Comparison of ENCODE assay signal across 11 cellular contexts in genomic region chr10:27513451-27514191, GRCh38. TPM values are rescaled to one million over a fixed set of nuclear protein-coding genes. Genes with fewer than 3 reads are reported as not detected.
DNase-seq lines count a peak whose midpoint lies in the region; ATAC-seq and TF ChIP-seq lines count a peak whose summit lies in the region.
"Had no signal": no experiment of that assay in that cellular context is flagged by ENCODE, and none has a peak within 500 bp of the region (broad histone marks: within the 10 kb centered on the region; RNA-seq: fewer than 3 reads in every experiment).

No MANE protein-coding gene starts in this region.

- H4K20me1 ChIP-seq in IMR-90 (ENCODE audit: insufficient read depth, low read length), result peaks cover 51% of the 10 kb centered on the region

- no peak overlapping the region for H3K9ac ChIP-seq in IMR-90 (ENCODE audit: low read depth, low read length)
- H3K9ac ChIP-seq in adipocyte (ENCODE audit: low read length), result no peak overlapping the region

- CTCF ChIA-PET in CD4-positive, alpha-beta T cell (lab: Charles Lee), result interaction anchor here (0.5 kb wide), 1 partner anchor 814 kb away, joined by 7 read pairs; no protein-coding TSS in a partner anchor
- CTCF ChIA-PET in IMR-90 (lab: Yijun Ruan, JAX), result interaction anchor here (0.7 to 0.8 kb wide), 2 partner anchors 10 to 37 kb away, joined by 3 to 4 read pairs; partner anchors contain the start of gene RAB18

- H2BK20ac ChIP-seq in IMR-90 (ENCODE audit: low read depth, low read length), result no peak overlapping the region

- no peaks in the 10 kb centered on the region for H3K27me3 Mint-ChIP-seq in CD4-positive, alpha-beta T cell
- H3K27me3 Mint-ChIP-seq: brain had no signal

- H3K56ac ChIP-seq in IMR-90 (ENCODE audit: extremely low read depth, insufficient read depth, low read length), result no peak overlapping the region

- no peak for DNase-seq in CD4-positive, alpha-beta T cell
- DNase-seq in IMR-90 (peak; percentile 57), adipocyte (ENCODE audit: low read depth) (peak; percentile 53), left lung (no peak), NCI-H526 treated with DMSO at 0.1 percent for 48 hours (lab: John Stamatoyannopoulos, UW) (no peak)
- no peak for DNase-seq in NK-92 treated with Interleukin-12 subunit alpha and Interleukin-12 subunit beta, amount 100 ng/mL, for 24 hours (lab: John Stamatoyannopoulos, UW)
- DNase-seq: NCI-H1105, stomach had no signal

- H4K8ac ChIP-seq in IMR-90 (ENCODE audit: low read depth in 2 of 2, low read length in 2 of 2), result no peak overlapping the region

- BruUV-seq in IMR-90 (replicated peaks; lab: Mats Ljungman, UMichigan), result no TSS peak

- H3K4me3 Mint-ChIP-seq in CD4-positive, alpha-beta T cell, result no peak overlapping the region
- H3K4me3 Mint-ChIP-seq: brain had no signal

- H3K14ac ChIP-seq in IMR-90 (replicated peaks; ENCODE audit: low read depth, low read length), result no peak overlapping the region

- H3K27me3 ChIP-seq in CD4-positive, alpha-beta T cell (ENCODE audit: control insufficient read depth, insufficient read depth, low read length), result no peaks in the 10 kb centered on the region
- no peaks in the 10 kb centered on the region for H3K27me3 ChIP-seq in IMR-90 (ENCODE audit: control insufficient read depth, insufficient read depth, low read length)
- no peaks in the 10 kb centered on the region for H3K27me3 ChIP-seq in adipocyte (replicated peaks; ENCODE audit: control insufficient read depth, insufficient read depth, low read length)
- H3K27me3 ChIP-seq in left lung, result no peaks in the 10 kb centered on the region
- H3K27me3 ChIP-seq: stomach had no signal

- dilution Hi-C loops in IMR-90 (cut with HindIII; ENCODE audit: low sequenced_read_pairs, unreplicated experiment), result no loop called here

- no peak overlapping the region for H3K23ac ChIP-seq in IMR-90 (ENCODE audit: low read depth, low read length)

- TF ChIP-seq POLR2A in IMR-90 (IDR thresholded peaks at IDR 0.05; ENCODE audit: low read depth, low read length), result no peak

- WGBS in IMR-90 (ENCODE audit: extremely low coverage in 2 of 2, insufficient read length in 1 of 2), 2 experiments, result no CpG with 5 or more reads among the region's 3 CpGs

- H2AK9ac ChIP-seq in IMR-90 (replicated peaks; ENCODE audit: low read depth, low read length, poor library complexity), result no peak overlapping the region

- peak overlapping the region; percentile 55 for H2BK5ac ChIP-seq in IMR-90 (ENCODE audit: low read depth, low read length, poor library complexity, severe bottlenecking)

- no peaks in the 10 kb centered on the region for H3K9me3 ChIP-seq in CD4-positive, alpha-beta T cell (ENCODE audit: control insufficient read depth, low read length)
- no peaks in the 10 kb centered on the region for H3K9me3 ChIP-seq in IMR-90 (ENCODE audit: control insufficient read depth, insufficient read depth, low read length)
- H3K9me3 ChIP-seq in adipocyte (ENCODE audit: control insufficient read depth, low read length), result no peaks in the 10 kb centered on the region
- no peaks in the 10 kb centered on the region for H3K9me3 ChIP-seq in left lung
- H3K9me3 ChIP-seq: stomach had no signal

- peaks cover 8% of the 10 kb centered on the region; the same call in 1 of the 2 replicates for H3K9me1 ChIP-seq in IMR-90 (ENCODE audit: insufficient read depth, low read length)

- H3K27ac ChIP-seq in CD4-positive, alpha-beta T cell (ENCODE audit: low read depth, low read length), result no peak overlapping the region
- H3K27ac ChIP-seq in IMR-90 (ENCODE audit: insufficient read depth, low read length) (no peak overlapping the region), left lung (no peak overlapping the region)
- H3K27ac ChIP-seq: stomach had no signal

- no peak overlapping the region for H4K91ac ChIP-seq in IMR-90 (ENCODE audit: insufficient read depth, low read depth, low read length)

- intact Hi-C loops in CD4-positive, alpha-beta T cell (cut with DNase I, micrococcal nuclease), result no loop called here
- intact Hi-C loops in IMR-90 (cut with micrococcal nuclease) (loop anchor here (2.0 kb wide), 1 partner anchor 27 kb away; no protein-coding TSS in a partner anchor), left lung (cut with DNase I) (no loop called here)

- peaks cover 17 to 46% of the 10 kb centered on the region in 2 experiments; a peak in 3 of 4 replicates for H3K79me1 ChIP-seq in IMR-90 (ENCODE audit: low read depth in 1 of 2, low read length in 2 of 2)

- no peak for ATAC-seq in CD4-positive, alpha-beta T cell (ENCODE audit: poor library complexity)
- peak; percentile 63 for ATAC-seq in IMR-90 (ENCODE audit: low read depth)
- peak; percentile 40 for ATAC-seq in left lung
- ATAC-seq in HG02870 (IDR thresholded peaks at IDR 0.05; ENCODE audit: unreplicated experiment), result no peak
- ATAC-seq in HG03571 (IDR thresholded peaks at IDR 0.05; ENCODE audit: unreplicated experiment), result no peak

- no peak for TF ChIP-seq RAD21 in IMR-90 (IDR thresholded peaks at IDR 0.05; ENCODE audit: low read length)

- no peak overlapping the region for H3K4ac ChIP-seq in IMR-90 (ENCODE audit: low read depth, low read length)

- in situ Hi-C loops in IMR-90 (cut with MboI; ENCODE audit: low sequenced_read_pairs), result no loop called here

- POLR2A ChIA-PET in CD4-positive, alpha-beta T cell (lab: Charles Lee), result interaction anchor here (1.8 kb wide), 1 partner anchor 9 kb away, joined by 13 read pairs; the partner anchor contains the start of gene RAB18
- POLR2A ChIA-PET in IMR-90 (lab: Charles Lee; ENCODE audit: unreplicated experiment), result interaction anchor here (0.5 kb wide), 1 partner anchor 65 kb away, joined by 3 read pairs; no protein-coding TSS in a partner anchor

- H4K5ac ChIP-seq in IMR-90 (ENCODE audit: low read depth, low read length), result no peak overlapping the region

- H2AFZ ChIP-seq in IMR-90 (replicated peaks; ENCODE audit: low read length, poor library complexity), result no peak overlapping the region

- H2BK15ac ChIP-seq in IMR-90 (ENCODE audit: low read depth, low read length), result no peak overlapping the region

- peaks cover 87% of the 10 kb centered on the region for H3K4me1 Mint-ChIP-seq in CD4-positive, alpha-beta T cell (ENCODE audit: low read depth)

- no peak overlapping the region for H3K4me3 ChIP-seq in IMR-90 (ENCODE audit: insufficient read depth, low read depth, low read length)
- peak overlapping the region; percentile 8 for H3K4me3 ChIP-seq in adipocyte (ENCODE audit: low read length)
- no peak overlapping the region for H3K4me3 ChIP-seq in left lung
- H3K4me3 ChIP-seq: stomach had no signal

- peaks cover 19% of the 10 kb centered on the region for H3K36me3 ChIP-seq in IMR-90 (ENCODE audit: control insufficient read depth, insufficient read depth, low read length)
- peaks cover 44% of the 10 kb centered on the region for H3K36me3 ChIP-seq in adipocyte (ENCODE audit: control insufficient read depth, insufficient read depth, low read length, severe bottlenecking)
- peaks cover 0 to 48% of the 10 kb centered on the region in 2 donors for H3K36me3 ChIP-seq in left lung

- no peak for TF ChIP-seq CTCF in CD4-positive, alpha-beta T cell (IDR thresholded peaks at IDR 0.05)
- no peak for TF ChIP-seq CTCF in IMR-90 (conservative IDR thresholded peaks at IDR 0.05; ENCODE audit: low read depth, low read length)
- no peak for TF ChIP-seq CTCF in left lung (IDR thresholded peaks at IDR 0.05)

- H3K9me3 Mint-ChIP-seq in CD4-positive, alpha-beta T cell, result no peaks in the 10 kb centered on the region

- H2AK5ac ChIP-seq in IMR-90 (ENCODE audit: low read depth, low read length), result no peak overlapping the region

- H3K4me2 ChIP-seq in IMR-90 (ENCODE audit: low read depth, low read length), result peak overlapping the region; percentile 56

- peak overlapping the region; percentile 9 for H3K27ac Mint-ChIP-seq in CD4-positive, alpha-beta T cell

- H3K18ac ChIP-seq in IMR-90 (ENCODE audit: low read depth, low read length), result no peak overlapping the region

- H2BK120ac ChIP-seq in IMR-90 (ENCODE audit: low read depth, low read length), result no peak overlapping the region

- H3K36me3 Mint-ChIP-seq in CD4-positive, alpha-beta T cell (ENCODE audit: low read depth), result peaks cover 98% of the 10 kb centered on the region

- H3K4me1 ChIP-seq in IMR-90 (ENCODE audit: control insufficient read depth, insufficient read depth, low read length) (peaks cover 5% of the 10 kb centered on the region), adipocyte (ENCODE audit: control insufficient read depth, insufficient read depth, low read length) (peaks cover 29% of the 10 kb centered on the region), left lung (peaks cover 0 to 18% of the 10 kb centered on the region in 2 donors)

TF ChIP-seq in IMR-90, 13 proteins besides CTCF, POLR2A, EP300 and RAD21:
- no peak for TF ChIP-seq NFE2L2 (IDR thresholded peaks at IDR 0.05; ENCODE audit: low read depth, low read length)

RNA-seq across cellular contexts. Expression of gene RAB18, which starts 9.5 kb away (rescaled TPM):
- 100 to 1,000 TPM; 120 to 130 TPM for total RNA-seq in CD4-positive, alpha-beta T cell
- 17.6 and 53.0 TPM in 2 replicates for total RNA-seq in IMR-90 (2012; rRNA removed)
- 29.1 and 38.8 TPM in 2 replicates for polyA plus RNA-seq in IMR-90 (2012; rRNA removed)
- 1.9 and 2.4 TPM in 2 replicates for polyA plus RNA-seq in IMR-90 (2012; cell fraction: cytosol; rRNA removed)
- polyA plus RNA-seq in IMR-90 (2012; cell fraction: nucleus; rRNA removed; ENCODE audit: low replicate concordance), result 0.76 and 10.9 TPM in 2 replicates
- 100 to 1,000 TPM; 101 to 115 TPM for total RNA-seq in left lung

Comparison
In these comparisons a context has a peak if more than half of its experiments do, and no peak if none do; other contexts are left out.
1. ATAC-seq: peak in IMR-90 (single experiment) and left lung (single experiment); none in CD4-positive, alpha-beta T cell (single experiment), HG02870 (single experiment) and HG03571 (single experiment).
2. DNase-seq: peak in IMR-90 (single experiment) and adipocyte (single experiment); none in CD4-positive, alpha-beta T cell (0 of 10), left lung (0 of 2), NK-92 treated with Interleukin-12 subunit alpha and Interleukin-12 subunit beta, amount 100 ng/mL, for 24 hours (single experiment) and NCI-H526 treated with DMSO at 0.1 percent for 48 hours (single experiment).